ENCODE assay signal across 7 cellular contexts in the genomic region with DNA sequence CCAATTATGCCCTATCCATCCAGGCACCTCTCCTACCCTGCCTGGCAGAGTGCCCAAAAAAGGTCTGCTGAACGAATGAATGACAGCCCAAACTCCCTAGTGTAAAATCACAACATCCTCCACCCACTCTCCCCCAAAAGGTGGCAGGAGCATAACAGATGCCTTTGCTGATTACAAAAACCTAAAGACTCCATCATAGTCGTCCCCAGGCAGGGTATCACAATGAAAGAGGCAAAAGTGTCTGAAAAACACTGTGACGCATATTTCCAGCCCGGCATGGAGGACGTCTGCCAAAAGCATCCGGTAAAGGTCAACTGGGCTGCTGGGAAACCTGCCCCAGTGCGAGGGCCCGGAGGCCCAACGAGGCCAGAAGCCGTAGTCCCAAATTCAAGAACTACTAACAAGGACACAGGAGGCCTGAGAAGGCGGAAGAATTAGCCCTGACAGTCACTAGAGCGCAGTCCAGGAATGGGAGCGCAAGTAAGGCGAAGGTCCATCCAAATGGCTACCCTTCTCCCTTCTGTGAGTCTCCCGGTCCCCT. TPM values are rescaled to one million over a fixed set of nuclear protein-coding genes. Genes with fewer than 3 reads are reported as not detected.
A peak's percentile ranks its signal among the peaks of the same experiment; 100 is the strongest.
DNase-seq lines count a peak whose midpoint lies in the region; ATAC-seq and TF ChIP-seq lines count a peak whose summit lies in the region.

No MANE protein-coding gene starts in this region.

- TF ChIP-seq EP300 in ovary (IDR thresholded peaks at IDR 0.05) = no peak

- TF ChIP-seq POLR2A in ovary (IDR thresholded peaks at IDR 0.05) = no peak

- H3K9me3 ChIP-seq in ovary = no peaks in the 10 kb centered on the region

- TF ChIP-seq CTCF in fibroblast of villous mesenchyme (IDR thresholded peaks at IDR 0.05; ENCODE audit: insufficient read depth, low read depth, low read length) (no peak), ovary (IDR thresholded peaks at IDR 0.05) (no peak)

- no peaks in the 10 kb centered on the region for H3K36me3 ChIP-seq in ovary

- H3K27ac ChIP-seq in ovary = peak overlapping the region; percentile 11 to 67

- intact Hi-C loops in ovary (cut with DNase I) = no loop called here

- no peaks in the 10 kb centered on the region for H3K27me3 ChIP-seq in ovary

- DNase-seq in LHCN-M2 (ENCODE audit: low read depth) (peak; percentile 29), fibroblast of villous mesenchyme (ENCODE audit: low read depth) (peak; percentile 30), ovary (peak; percentile 34 to 70 (median 56)), HuH-7 (ENCODE audit: low spot score) (no peak)
- DNase-seq in activated T-cell treated with anti-CD3 and anti-CD28 coated beads, Interleukin-2, amount 50 U/mL, for 48 hours = peak; percentile 64 to 65

- H3K4me3 ChIP-seq in fibroblast of villous mesenchyme (ENCODE audit: low read depth, low read length) = peak overlapping the region; percentile 80
- H3K4me3 ChIP-seq in ovary = peak overlapping the region; percentile 92

- 1 to 2% (median 1%) methylated on average over 15 of the region's 15 CpGs for WGBS in ovary, 3 donors

- H3K4me1 ChIP-seq in ovary (ENCODE audit: insufficient read depth) = peaks cover 8% of the 10 kb centered on the region

- ATAC-seq in GM21381 (IDR thresholded peaks at IDR 0.05; ENCODE audit: unreplicated experiment) = peak; percentile 13
- ATAC-seq in HG03457 (IDR thresholded peaks at IDR 0.05; ENCODE audit: unreplicated experiment) = no peak

RNA-seq across cellular contexts. Expression of a gene that starts 0.6 kb away (rescaled TPM):
- 36.4 and 37.5 TPM in 2 replicates for total RNA-seq in LHCN-M2 (2014; rRNA removed)
- 42.5 TPM for polyA plus RNA-seq in LHCN-M2 (2012)
- total RNA-seq in fibroblast of villous mesenchyme = 23.2 and 24.6 TPM in 2 replicates
- 10 to 100 TPM; 15.4 to 32.3 (median 24.4) TPM for total RNA-seq in ovary
- polyA plus RNA-seq in ovary = 10 to 100 TPM; 18.4 to 28.1 TPM
